ENCODE assay signal across 1 cellular context in genomic region chr4:47749858-47750257, GRCh38.
TF ChIP-seq lines count a peak whose summit lies in the region.

No MANE protein-coding gene starts in this region.

TF ChIP-seq in HepG2, 621 proteins besides CTCF, POLR2A, EP300 and RAD21 (continued from another document):
- TF ChIP-seq RERE (CRISPR knock-in tag; IDR thresholded peaks at IDR 0.05; ENCODE audit: low read depth) (no peak), GRHL1 (CRISPR knock-in tag; conservative IDR thresholded peaks at IDR 0.05) (no peak), ELF3 (CRISPR knock-in tag; IDR thresholded peaks at IDR 0.05) (0 out of 2 replicates have a peak, but pooled peaks have one; percentile 33), TBL1XR1 (IDR thresholded peaks at IDR 0.05; ENCODE audit: borderline replicate concordance, low read length, partially characterized antibody) (no peak), NR2F6 (IDR thresholded peaks at IDR 0.05) (peak; percentile 85), NR2F6 (CRISPR knock-in tag; IDR thresholded peaks at IDR 0.05) (peak; percentile 67; the same call in 1 of the 2 replicates), NR2F2 (IDR thresholded peaks at IDR 0.05; ENCODE audit: borderline replicate concordance, low read depth) (peak; percentile 82), TRAFD1 (CRISPR knock-in tag; IDR thresholded peaks at IDR 0.05; ENCODE audit: borderline replicate concordance) (no peak), FOXA3 (CRISPR knock-in tag; IDR thresholded peaks at IDR 0.05) (peak; percentile 79), ZNF20 (CRISPR knock-in tag; IDR thresholded peaks at IDR 0.05) (no peak), GATA4 (IDR thresholded peaks at IDR 0.05; ENCODE audit: borderline replicate concordance, low read depth) (peak; percentile 78; the same call in 1 of the 2 replicates), ZBTB2 (CRISPR knock-in tag; IDR thresholded peaks at IDR 0.05; ENCODE audit: low read depth) (no peak), NR0B2 (CRISPR knock-in tag; IDR thresholded peaks at IDR 0.05) (no peak), ZNF562 (CRISPR knock-in tag; IDR thresholded peaks at IDR 0.05; ENCODE audit: borderline replicate concordance) (no peak), ZNF660 (CRISPR knock-in tag; IDR thresholded peaks at IDR 0.05; ENCODE audit: borderline replicate concordance, low read depth) (no peak)
TF ChIP-seq in HepG2: peak in this region for 47.
